Comparison of ENCODE assay signal across 15 cellular contexts in genomic region chr3:134449951-134450350, GRCh38. TPM values are rescaled to one million over a fixed set of nuclear protein-coding genes. Genes with fewer than 3 reads are reported as not detected.
DNase-seq lines count a peak whose midpoint lies in the region; ATAC-seq, FAIRE-seq and TF ChIP-seq lines count a peak whose summit lies in the region.
"Had no signal": no experiment of that assay in that cellular context is flagged by ENCODE, and none has a peak within 500 bp of the region (broad histone marks: within the 10 kb centered on the region; RNA-seq: fewer than 3 reads in every experiment).

No MANE protein-coding gene starts in this region.

- H3K27me3 ChIP-seq in WERI-Rb-1 (ENCODE audit: insufficient read depth, low read depth, severe bottlenecking), result no peaks in the 10 kb centered on the region
- peaks cover 0 to 24% (median 0%) of the 10 kb centered on the region in 3 experiments for H3K27me3 ChIP-seq in neuronal stem cell (ENCODE audit: control insufficient read depth in 3 of 3, insufficient read depth in 3 of 3, low read depth in 1 of 3, low read length in 3 of 3)
- no peaks in the 10 kb centered on the region for H3K27me3 ChIP-seq in CD8-positive, alpha-beta memory T cell (ENCODE audit: insufficient read depth, low read length, poor library complexity, severe bottlenecking)

- H3K4me3 Mint-ChIP-seq in CD8-positive, alpha-beta memory T cell, result no peak overlapping the region
- H3K4me3 Mint-ChIP-seq: HFFc6 had no signal

- CTCF ChIA-PET in CD8-positive, alpha-beta memory T cell (lab: Charles Lee), result no interaction called here

- no peaks in the 10 kb centered on the region for H3K36me3 ChIP-seq in WERI-Rb-1
- H3K36me3 ChIP-seq in neuronal stem cell (replicated peaks in 1 of 2; ENCODE audit: control insufficient read depth in 2 of 2, insufficient read depth in 2 of 2, low read length in 2 of 2), result no peaks in the 10 kb centered on the region
- no peaks in the 10 kb centered on the region for H3K36me3 ChIP-seq in CD8-positive, alpha-beta memory T cell (ENCODE audit: insufficient read depth, low read length)

- H3K4me1 ChIP-seq in neuronal stem cell (ENCODE audit: control insufficient read depth in 2 of 2, insufficient read depth in 1 of 2, low read depth in 1 of 2, low read length in 2 of 2), result no peaks in the 10 kb centered on the region
- H3K4me1 ChIP-seq in CD8-positive, alpha-beta memory T cell (ENCODE audit: insufficient read depth, low read length), result no peaks in the 10 kb centered on the region
- H3K4me1 ChIP-seq: A549 had no signal

- no peak overlapping the region for H4K8ac ChIP-seq in neuronal stem cell (ENCODE audit: low read depth, low read length)

- intact Hi-C loops in left ventricle myocardium superior (cut with micrococcal nuclease), result no loop called here

- H3K27ac ChIP-seq in WERI-Rb-1, result peak overlapping the region; percentile 84
- no peak overlapping the region for H3K27ac ChIP-seq in neuronal stem cell (replicated peaks; ENCODE audit: low read length)
- no peak overlapping the region for H3K27ac ChIP-seq in CD8-positive, alpha-beta memory T cell (ENCODE audit: low read depth, low read length)
- H3K27ac ChIP-seq: C4-2B had no signal

- H3K9me3 Mint-ChIP-seq in CD8-positive, alpha-beta memory T cell, result peaks cover 6 to 18% (median 9%) of the 10 kb centered on the region in 5 donors

- H2AK5ac ChIP-seq in neuronal stem cell (ENCODE audit: low read depth, low read length), result no peak overlapping the region

- H3K27me3 Mint-ChIP-seq in CD8-positive, alpha-beta memory T cell, result peaks cover 16 to 40% of the 10 kb centered on the region in 2 donors

- POLR2A ChIA-PET in CD8-positive, alpha-beta memory T cell (lab: Charles Lee), result no interaction called here

- no peak overlapping the region for H2BK15ac ChIP-seq in neuronal stem cell (ENCODE audit: low read length)

- no peak overlapping the region for H3K27ac Mint-ChIP-seq in CD8-positive, alpha-beta memory T cell

- H3K14ac ChIP-seq in neuronal stem cell (ENCODE audit: low read length), result peak overlapping the region; percentile 40

- H4K91ac ChIP-seq in neuronal stem cell (ENCODE audit: low read depth, low read length, poor library complexity), result no peak overlapping the region

- H3K4ac ChIP-seq in neuronal stem cell (ENCODE audit: low read length), result no peak overlapping the region

- H3K4me2 ChIP-seq in neuronal stem cell (ENCODE audit: insufficient read depth, low read length, poor library complexity, severe bottlenecking), result no peak overlapping the region
- H3K4me2 ChIP-seq: A549 had no signal

- no peak overlapping the region for H3K9ac ChIP-seq in neuronal stem cell (ENCODE audit: low read depth, low read length, poor library complexity)

- H3K9me3 ChIP-seq in WERI-Rb-1 (ENCODE audit: severe bottlenecking) (no peaks in the 10 kb centered on the region), neuronal stem cell (replicated peaks in 1 of 2; ENCODE audit: control insufficient read depth in 2 of 2, insufficient read depth in 1 of 2, low read depth in 1 of 2, low read length in 2 of 2) (peaks cover 4 to 5% of the 10 kb centered on the region in 2 donors)
- H3K9me3 ChIP-seq in CD8-positive, alpha-beta memory T cell (ENCODE audit: low read length), result no peaks in the 10 kb centered on the region

- H2BK120ac ChIP-seq in neuronal stem cell (ENCODE audit: low read depth, low read length), result no peak overlapping the region

- no CpG with 5 or more reads among the region's 3 CpGs for WGBS in neuronal stem cell (ENCODE audit: extremely low coverage in 2 of 2, insufficient read length in 2 of 2, insufficient replicate concordance in 1 of 2), 2 donors

- DNase-seq in DMS 273 treated with DMSO at 0.1 percent for 48 hours (lab: John Stamatoyannopoulos, UW) (peak; percentile 48), MV-4-11 (lab: John Stamatoyannopoulos, UW) (peak; percentile 64), WERI-Rb-1 (peak; percentile 82), neuronal stem cell (ENCODE audit: low spot score) (no peak), left ventricle myocardium superior (no peak), D721Med (ENCODE audit: insufficient read length, low spot score) (no peak), NCI-H345 (lab: John Stamatoyannopoulos, UW) (no peak)
- no peak for DNase-seq in CD8-positive, alpha-beta memory T cell
- DNase-seq: NCI-H1436 treated with DMSO at 0.1 percent for 48 hours, NCI-H510A treated with DMSO at 0.1 percent for 48 hours had no signal

- H3K4me1 Mint-ChIP-seq in CD8-positive, alpha-beta memory T cell, result no peaks in the 10 kb centered on the region

- H3K23ac ChIP-seq in neuronal stem cell (ENCODE audit: low read depth, low read length, poor library complexity), result no peak overlapping the region

- TF ChIP-seq CTCF in WERI-Rb-1 (IDR thresholded peaks at IDR 0.05; ENCODE audit: low read depth, low read length) (no peak), D721Med (IDR thresholded peaks at IDR 0.05; ENCODE audit: insufficient read depth, missing control alignments) (no peak)

- H2BK12ac ChIP-seq in neuronal stem cell (ENCODE audit: low read length), result no peak overlapping the region

- H2BK5ac ChIP-seq in neuronal stem cell (ENCODE audit: low read length), result no peak overlapping the region

- FAIRE-seq in D721Med (lab: Jason Lieb, UNC), result no peak
- FAIRE-seq: A549, GM19239, H54 had no signal

- H3K4me3 ChIP-seq in WERI-Rb-1 (ENCODE audit: low read depth, low read length) (no peak overlapping the region), neuronal stem cell (ENCODE audit: low read length in 2 of 2) (no peak overlapping the region)
- no peak overlapping the region for H3K4me3 ChIP-seq in CD8-positive, alpha-beta memory T cell (ENCODE audit: low read length)
- H3K4me3 ChIP-seq: A549 had no signal

- H3K18ac ChIP-seq in neuronal stem cell (ENCODE audit: low read length), result no peak overlapping the region

- no peaks in the 10 kb centered on the region for H3K79me1 ChIP-seq in neuronal stem cell (ENCODE audit: low read depth, low read length)

- ATAC-seq in left ventricle myocardium superior, result no peak

- peak overlapping the region; percentile 28 for H2AFZ ChIP-seq in neuronal stem cell (ENCODE audit: low read length)

- H3K36me3 Mint-ChIP-seq in CD8-positive, alpha-beta memory T cell, result peaks cover 0 to 2% (median 1%) of the 10 kb centered on the region in 3 donors

RNA-seq across cellular contexts. Expression of gene ANAPC13, which starts 35.8 kb away (rescaled TPM):
- 68.7 TPM for polyA plus RNA-seq in neuronal stem cell (2013, experiment 1 of 2)
- polyA plus RNA-seq in neuronal stem cell (2013, experiment 2 of 2), result 68.7 TPM
- 75.6 TPM for total RNA-seq in left ventricle myocardium superior
- 10 to 100 TPM; 41.0 to 42.0 TPM for total RNA-seq in CD8-positive, alpha-beta memory T cell
- polyA plus RNA-seq in CD8-positive, alpha-beta memory T cell, result 84.6 TPM

RNA-seq across cellular contexts. Expression of gene CEP63, which starts 35.9 kb away (rescaled TPM):
- polyA plus RNA-seq in neuronal stem cell (2013, experiment 1 of 2), result 30.4 TPM
- polyA plus RNA-seq in neuronal stem cell (2013, experiment 2 of 2), result 28.7 TPM
- total RNA-seq in left ventricle myocardium superior, result 35.1 TPM
- total RNA-seq in CD8-positive, alpha-beta memory T cell, result 10 to 100 TPM; 21.1 to 21.3 TPM
- polyA plus RNA-seq in CD8-positive, alpha-beta memory T cell, result 19.3 TPM

Comparison
In these comparisons a context has a peak if more than half of its experiments do, and no peak if none do; other contexts are left out.
1. DNase-seq: peak in DMS 273 treated with DMSO at 0.1 percent for 48 hours (single experiment), MV-4-11 (single experiment) and WERI-Rb-1 (single experiment); none in neuronal stem cell (single experiment), left ventricle myocardium superior (single experiment), D721Med (single experiment), NCI-H345 (single experiment) and CD8-positive, alpha-beta memory T cell (0 of 5).